In the genomic region with DNA sequence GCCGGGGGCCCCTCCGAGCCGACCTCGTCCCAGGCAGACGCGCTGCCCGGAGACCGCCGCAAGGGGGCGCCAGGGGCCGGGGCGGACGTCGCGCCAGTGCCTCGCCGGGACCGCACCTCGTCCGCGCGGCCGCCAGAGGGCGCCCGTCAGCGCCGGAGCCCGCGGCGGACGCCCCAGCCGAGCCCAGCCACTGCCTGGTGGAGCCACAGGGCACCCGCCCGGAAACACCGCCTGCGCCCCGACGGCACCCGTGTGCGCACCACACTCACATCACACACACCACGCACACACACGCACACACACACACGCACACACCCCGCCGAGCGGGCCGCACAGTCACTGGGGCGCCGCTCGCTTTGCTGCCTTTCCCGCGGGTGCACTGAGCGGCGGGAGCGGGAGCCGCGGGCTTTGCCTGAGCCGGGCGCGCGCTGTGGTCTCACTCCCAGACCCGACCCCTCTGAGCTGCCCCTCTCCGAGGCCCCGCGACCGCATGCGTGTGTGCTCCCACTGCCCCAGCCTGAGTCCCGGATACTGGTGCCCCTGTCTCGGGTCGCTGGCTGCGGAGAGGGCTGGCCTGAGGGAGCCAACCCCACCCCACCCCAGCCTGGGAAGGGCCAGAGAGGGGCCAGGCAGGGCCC, we compare ENCODE assay signal across 8 cellular contexts.
DNase-seq lines count a peak whose midpoint lies in the region; ATAC-seq and TF ChIP-seq lines count a peak whose summit lies in the region.

No MANE protein-coding gene starts in this region.

- no peaks in the 10 kb centered on the region for H3K4me1 ChIP-seq in prostate gland (replicated peaks)

- H3K4me3 ChIP-seq in AG09309 (ENCODE audit: control insufficient read depth, low read depth, low read length) (peak overlapping the region; percentile 12), prostate gland (peak overlapping the region; percentile 9 to 31)

- peak; percentile 94 for ATAC-seq in GM18867 (IDR thresholded peaks at IDR 0.05; ENCODE audit: unreplicated experiment)
- ATAC-seq in HG03060 (IDR thresholded peaks at IDR 0.05; ENCODE audit: low read depth, unreplicated experiment): peak; percentile 50
- peak; percentile 97 for ATAC-seq in left ventricle myocardium superior

- H3K9me3 Mint-ChIP-seq in activated naive CD4-positive, alpha-beta T cell treated with anti-CD3 and anti-CD28 coated beads, Interleukin-2, amount 10 ng/mL, durations not matched to agents 7 days and 5 days: no peaks in the 10 kb centered on the region

- H3K27ac ChIP-seq in prostate gland: no peak overlapping the region

- CTCF ChIA-PET in activated naive CD4-positive, alpha-beta T cell treated with anti-CD3 and anti-CD28 coated beads, Interleukin-2, amount 10 ng/mL, durations not matched to agents 7 days and 5 days (lab: Charles Lee): interaction anchor here (1.1 kb wide), 1 partner anchor 752 kb away, joined by 4 read pairs; no protein-coding TSS in a partner anchor

- H3K4me1 Mint-ChIP-seq in activated naive CD4-positive, alpha-beta T cell treated with anti-CD3 and anti-CD28 coated beads, Interleukin-2, amount 10 ng/mL, durations not matched to agents 7 days and 5 days: peaks cover 5% of the 10 kb centered on the region

- TF ChIP-seq POLR2A in prostate gland (IDR thresholded peaks at IDR 0.05): no peak

- H3K4me3 Mint-ChIP-seq in activated naive CD4-positive, alpha-beta T cell treated with anti-CD3 and anti-CD28 coated beads, Interleukin-2, amount 10 ng/mL, durations not matched to agents 7 days and 5 days: no peak overlapping the region

- no peaks in the 10 kb centered on the region for H3K36me3 Mint-ChIP-seq in activated naive CD4-positive, alpha-beta T cell treated with anti-CD3 and anti-CD28 coated beads, Interleukin-2, amount 10 ng/mL, durations not matched to agents 7 days and 5 days

- H3K27me3 ChIP-seq in prostate gland (replicated peaks; ENCODE audit: insufficient read depth): peaks cover 12% of the 10 kb centered on the region

- H3K9me3 ChIP-seq in prostate gland: no peaks in the 10 kb centered on the region

- under 1% methylated on average over 53 of the region's 71 CpGs for WGBS in prostate gland

- no peaks in the 10 kb centered on the region for H3K36me3 ChIP-seq in prostate gland

- TF ChIP-seq CTCF in AG09309 (IDR thresholded peaks at IDR 0.05; ENCODE audit: control insufficient read depth, insufficient read depth, low read depth, low read length, missing control alignments) (peak; percentile 44), prostate gland (IDR thresholded peaks at IDR 0.05) (peak; percentile 71 to 98 (median 84))

- peak overlapping the region; percentile 72 for H3K27ac Mint-ChIP-seq in activated naive CD4-positive, alpha-beta T cell treated with anti-CD3 and anti-CD28 coated beads, Interleukin-2, amount 10 ng/mL, durations not matched to agents 7 days and 5 days

- DNase-seq in AG09309 (ENCODE audit: low read depth): no peak
- DNase-seq in NCI-H774 (lab: John Stamatoyannopoulos, UW): peak; percentile 49
- peak; percentile 70 for DNase-seq in activated naive CD4-positive, alpha-beta T cell treated with anti-CD3 and anti-CD28 coated beads, Interleukin-2, amount 10 ng/mL, durations not matched to agents 7 days and 5 days
- DNase-seq in left ventricle myocardium superior: peak; percentile 84
- peak; percentile 34 for DNase-seq in prostate gland (ENCODE audit: low spot score)
- DNase-seq in HT-29 (ENCODE audit: low spot score): no peak

- H3K27me3 Mint-ChIP-seq in activated naive CD4-positive, alpha-beta T cell treated with anti-CD3 and anti-CD28 coated beads, Interleukin-2, amount 10 ng/mL, durations not matched to agents 7 days and 5 days: peaks cover 25% of the 10 kb centered on the region

- intact Hi-C loops in left ventricle myocardium superior (cut with micrococcal nuclease) (loop anchor here (10.0 kb wide), 2 partner anchors 72 to 752 kb away; no protein-coding TSS in a partner anchor), prostate gland (cut with DNase I) (no loop called here)

Comparison
In these comparisons a context has a peak if more than half of its experiments do, and no peak if none do; other contexts are left out.
1. DNase-seq: peak in NCI-H774 (single experiment), activated naive CD4-positive, alpha-beta T cell treated with anti-CD3 and anti-CD28 coated beads, Interleukin-2, amount 10 ng/mL, durations not matched to agents 7 days and 5 days (single experiment), left ventricle myocardium superior (single experiment) and prostate gland (single experiment); none in AG09309 (single experiment) and HT-29 (single experiment).
2. Peak in every context shown above with its lines, with median percentiles within 50 percentile points of each other: ATAC-seq.